In genomic region chr3:63791974-63792373, GRCh38 we compare ENCODE assay signal across 10 cellular contexts. TPM values are rescaled to one million over a fixed set of nuclear protein-coding genes. Genes with fewer than 3 reads are reported as not detected.
DNase-seq lines count a peak whose midpoint lies in the region; ATAC-seq and TF ChIP-seq lines count a peak whose summit lies in the region.
"Had no signal": no experiment of that assay in that cellular context is flagged by ENCODE, and none has a peak within 500 bp of the region (broad histone marks: within the 10 kb centered on the region; RNA-seq: fewer than 3 reads in every experiment).

No MANE protein-coding gene starts in this region.

- H3K4me1 ChIP-seq in endodermal cell (ENCODE audit: control insufficient read depth, insufficient read depth, low read length), result no peaks in the 10 kb centered on the region
- H3K4me1 ChIP-seq: pancreas had no signal

- H3K27ac ChIP-seq in endodermal cell (ENCODE audit: low read depth, low read length), result no peak overlapping the region
- H3K27ac ChIP-seq: pancreas had no signal

- ATAC-seq in GM18907 (IDR thresholded peaks at IDR 0.05; ENCODE audit: unreplicated experiment), result no peak

- no peak overlapping the region for H3K4me3 Mint-ChIP-seq in endodermal cell
- no peak overlapping the region for H3K4me3 Mint-ChIP-seq in progenitor cell of endocrine pancreas (ENCODE audit: low read depth)

- no peaks in the 10 kb centered on the region for H3K9me3 ChIP-seq in endodermal cell (ENCODE audit: control insufficient read depth, low read length)
- H3K9me3 ChIP-seq: MG63, pancreas had no signal

- no peak overlapping the region for H3K4me3 ChIP-seq in GM12865 (ENCODE audit: low read depth, low read length)
- H3K4me3 ChIP-seq in endodermal cell (ENCODE audit: low read length), result no peak overlapping the region
- H3K4me3 ChIP-seq: MG63, pancreas had no signal

- H3K27ac Mint-ChIP-seq in endodermal cell (no peak overlapping the region), progenitor cell of endocrine pancreas (no peak overlapping the region)

- WGBS in endodermal cell (ENCODE audit: insufficient coverage in 1 of 2, insufficient read length in 1 of 2), 2 experiments, result 33% methylated on average over 1 of the region's 1 CpG; no CpG with 5 or more reads in 1 of the 2 experiments

- H3K9me3 Mint-ChIP-seq in endodermal cell, result no peaks in the 10 kb centered on the region
- H3K9me3 Mint-ChIP-seq in progenitor cell of endocrine pancreas (ENCODE audit: low read depth), result no peaks in the 10 kb centered on the region

- H3K36me3 ChIP-seq in endodermal cell (ENCODE audit: control insufficient read depth, insufficient read depth, low read length), result no peaks in the 10 kb centered on the region
- H3K36me3 ChIP-seq: MG63, pancreas had no signal

- TF ChIP-seq CTCF in GM12865 (IDR thresholded peaks at IDR 0.05; ENCODE audit: insufficient read depth, low read depth, low read length, missing control alignments), result peak; percentile 12
- peak; percentile 61 for TF ChIP-seq CTCF in endodermal cell (conservative IDR thresholded peaks at IDR 0.05)
- peak; percentile 33 for TF ChIP-seq CTCF in progenitor cell of endocrine pancreas (IDR thresholded peaks at IDR 0.05; ENCODE audit: unreplicated experiment)

- no peaks in the 10 kb centered on the region for H3K27me3 ChIP-seq in endodermal cell (ENCODE audit: control insufficient read depth, insufficient read depth, low read length, poor library complexity, severe bottlenecking)
- H3K27me3 ChIP-seq: MG63, pancreas had no signal

- peak; percentile 7 for DNase-seq in GM12865 (ENCODE audit: low read depth)
- peak; percentile 5 for DNase-seq in NCI-H748 treated with DMSO at 0.1 percent for 48 hours (lab: John Stamatoyannopoulos, UW)
- no peak for DNase-seq in endodermal cell
- DNase-seq in progenitor cell of endocrine pancreas (ENCODE audit: low spot score, unreplicated experiment), result no peak
- no peak for DNase-seq in CD1c-positive myeloid dendritic cell (ENCODE audit: extremely low spot score)
- no peak for DNase-seq in NCI-H774 (lab: John Stamatoyannopoulos, UW)
- DNase-seq in NCI-H524 treated with DMSO at 0.1 percent for 48 hours (lab: John Stamatoyannopoulos, UW), result no peak
- DNase-seq: MG63, pancreas had no signal

- H3K4me1 Mint-ChIP-seq in endodermal cell (peaks cover 3% of the 10 kb centered on the region), progenitor cell of endocrine pancreas (ENCODE audit: low read depth) (no peaks in the 10 kb centered on the region)

- H3K9ac ChIP-seq in endodermal cell (ENCODE audit: extremely low read depth, low read length, poor library complexity, severe bottlenecking), result no peak overlapping the region

- H3K27me3 Mint-ChIP-seq in endodermal cell (ENCODE audit: insufficient read depth), result no peaks in the 10 kb centered on the region
- no peaks in the 10 kb centered on the region for H3K27me3 Mint-ChIP-seq in progenitor cell of endocrine pancreas

- H3K36me3 Mint-ChIP-seq in endodermal cell (ENCODE audit: low read depth), result no peaks in the 10 kb centered on the region
- no peaks in the 10 kb centered on the region for H3K36me3 Mint-ChIP-seq in progenitor cell of endocrine pancreas (ENCODE audit: insufficient read depth)

RNA-seq across cellular contexts. Expression of gene C3orf49, which starts 27.1 kb away (rescaled TPM):
- not detected for total RNA-seq in endodermal cell
- not detected for polyA plus RNA-seq in endodermal cell (2013, experiment 1 of 2)
- not detected for polyA plus RNA-seq in endodermal cell (2013, experiment 2 of 2)
- total RNA-seq in progenitor cell of endocrine pancreas, result not detected in 2 replicates
- total RNA-seq: pancreas had no signal
- polyA plus RNA-seq: pancreas had no signal

Comparison
In these comparisons a context has a peak if more than half of its experiments do, and no peak if none do; other contexts are left out.
1. DNase-seq: peak in GM12865 (single experiment) and NCI-H748 treated with DMSO at 0.1 percent for 48 hours (single experiment); none in endodermal cell (single experiment), progenitor cell of endocrine pancreas (single experiment), CD1c-positive myeloid dendritic cell (single experiment), NCI-H774 (single experiment) and NCI-H524 treated with DMSO at 0.1 percent for 48 hours (single experiment).
2. Peak in every context shown above with its lines, with median percentiles within 50 percentile points of each other: CTCF ChIP-seq.